In genomic region chr3:174863488-174863887, GRCh38 we compare ENCODE assay signal across 20 cellular contexts. TPM values are rescaled to one million over a fixed set of nuclear protein-coding genes. Genes with fewer than 3 reads are reported as not detected.
DNase-seq lines count a peak whose midpoint lies in the region; ATAC-seq and TF ChIP-seq lines count a peak whose summit lies in the region.
"Had no signal": no experiment of that assay in that cellular context is flagged by ENCODE, and none has a peak within 500 bp of the region (broad histone marks: within the 10 kb centered on the region; RNA-seq: fewer than 3 reads in every experiment).

No MANE protein-coding gene starts in this region.

- H4K91ac ChIP-seq in IMR-90 (ENCODE audit: insufficient read depth, low read depth, low read length) = peak overlapping the region; percentile 58; the same call in 1 of the 2 replicates

- no peaks in the 10 kb centered on the region for H3K79me1 ChIP-seq in IMR-90 (ENCODE audit: low read depth in 1 of 2, low read length in 2 of 2)
- H3K79me1 ChIP-seq in mesendoderm (ENCODE audit: low read length) = no peaks in the 10 kb centered on the region

- H2BK5ac ChIP-seq in IMR-90 (ENCODE audit: low read depth, low read length, poor library complexity, severe bottlenecking) (peak overlapping the region; percentile 46), mesendoderm (ENCODE audit: low read length) (no peak overlapping the region)

- H3K9me1 ChIP-seq in IMR-90 (ENCODE audit: insufficient read depth, low read length) = no peaks in the 10 kb centered on the region

- H3K4me1 ChIP-seq in IMR-90 (ENCODE audit: control insufficient read depth, insufficient read depth, low read length) (peaks cover 5% of the 10 kb centered on the region; the same call in 1 of the 2 replicates), breast epithelium (no peaks in the 10 kb centered on the region), mesendoderm (ENCODE audit: control insufficient read depth, low read depth, low read length) (no peaks in the 10 kb centered on the region), adrenal gland (replicated peaks in 1 of 2) (no peaks in the 10 kb centered on the region)

- no peaks in the 10 kb centered on the region for H3K27me3 Mint-ChIP-seq in activated naive CD8-positive, alpha-beta T cell treated with anti-CD3 and anti-CD28 coated beads, Interleukin-2, amount 50 U/mL, for 24 hours

- H3K18ac ChIP-seq in IMR-90 (ENCODE audit: low read depth, low read length) = peak overlapping the region; percentile 85; the same call in 1 of the 2 replicates
- no peak overlapping the region for H3K18ac ChIP-seq in mesendoderm (ENCODE audit: low read length)

- in situ Hi-C loops in IMR-90 (cut with MboI; ENCODE audit: low sequenced_read_pairs) = no loop called here

- intact Hi-C loops in IMR-90 (cut with micrococcal nuclease) = no loop called here
- intact Hi-C loops in breast epithelium (cut with DNase I; ENCODE audit: low total_unique reads) = no loop called here
- intact Hi-C loops in adrenal gland (cut with DNase I) = no loop called here
- intact Hi-C loops in posterior cingulate gyrus (cut with DNase I) = no loop called here

- H3K36me3 ChIP-seq in IMR-90 (ENCODE audit: control insufficient read depth, insufficient read depth, low read length) (no peaks in the 10 kb centered on the region), breast epithelium (no peaks in the 10 kb centered on the region), mesendoderm (ENCODE audit: control insufficient read depth, insufficient read depth, low read length) (no peaks in the 10 kb centered on the region), adrenal gland (replicated peaks in 1 of 2) (no peaks in the 10 kb centered on the region)
- H3K36me3 ChIP-seq: brain microvascular endothelial cell, sigmoid colon had no signal

- H2AK9ac ChIP-seq in IMR-90 (replicated peaks; ENCODE audit: low read depth, low read length, poor library complexity) = no peak overlapping the region

- no peak overlapping the region for H3K23ac ChIP-seq in IMR-90 (ENCODE audit: low read depth, low read length)
- no peak overlapping the region for H3K23ac ChIP-seq in mesendoderm (ENCODE audit: low read length)

- H2AK5ac ChIP-seq in IMR-90 (ENCODE audit: low read depth, low read length) (no peak overlapping the region), mesendoderm (ENCODE audit: low read length) (no peak overlapping the region)

- H3K14ac ChIP-seq in IMR-90 (replicated peaks; ENCODE audit: low read depth, low read length) = no peak overlapping the region

- no peak overlapping the region for H3K4ac ChIP-seq in IMR-90 (ENCODE audit: low read depth, low read length)
- no peak overlapping the region for H3K4ac ChIP-seq in mesendoderm (ENCODE audit: low read depth, low read length)

- H4K5ac ChIP-seq in IMR-90 (ENCODE audit: low read depth, low read length) (peak overlapping the region; percentile 65; the same call in 1 of the 2 replicates), mesendoderm (ENCODE audit: low read length) (no peak overlapping the region)

- no TSS peak for BruUV-seq in IMR-90 (replicated peaks; lab: Mats Ljungman, UMichigan)

- H3K9ac ChIP-seq in IMR-90 (ENCODE audit: low read depth, low read length) (no peak overlapping the region), mesendoderm (ENCODE audit: low read length) (no peak overlapping the region)

- POLR2A ChIA-PET in IMR-90 (lab: Charles Lee; ENCODE audit: unreplicated experiment) = no interaction called here

- no peak overlapping the region for H3K56ac ChIP-seq in IMR-90 (ENCODE audit: extremely low read depth, insufficient read depth, low read length)
- H3K56ac ChIP-seq in mesendoderm (ENCODE audit: low read length) = no peak overlapping the region

- dilution Hi-C loops in IMR-90 (cut with HindIII; ENCODE audit: low sequenced_read_pairs, unreplicated experiment) = no loop called here

- no peaks in the 10 kb centered on the region for H3K9me3 ChIP-seq in IMR-90 (ENCODE audit: control insufficient read depth, insufficient read depth, low read length)
- H3K9me3 ChIP-seq in breast epithelium = no peaks in the 10 kb centered on the region
- H3K9me3 ChIP-seq in adrenal gland (replicated peaks in 1 of 3) = no peaks in the 10 kb centered on the region
- H3K9me3 ChIP-seq: sigmoid colon had no signal

- H2BK120ac ChIP-seq in IMR-90 (ENCODE audit: low read depth, low read length) = peak overlapping the region; percentile 54
- H2BK120ac ChIP-seq in mesendoderm (ENCODE audit: low read depth, low read length) = no peak overlapping the region

- CTCF ChIA-PET in IMR-90 (lab: Yijun Ruan, JAX) = no interaction called here

- H3K27me3 ChIP-seq in IMR-90 (ENCODE audit: control insufficient read depth, insufficient read depth, low read length) (no peaks in the 10 kb centered on the region), breast epithelium (no peaks in the 10 kb centered on the region), mesendoderm (ENCODE audit: insufficient read depth, low read length, poor library complexity) (no peaks in the 10 kb centered on the region), adrenal gland (no peaks in the 10 kb centered on the region)
- H3K27me3 ChIP-seq: brain microvascular endothelial cell, sigmoid colon had no signal

- H4K8ac ChIP-seq in IMR-90 (ENCODE audit: low read depth in 2 of 2, low read length in 2 of 2) = peak overlapping the region in 1 of 2 experiments; percentile 4; a peak in 1 of 4 replicates
- H4K8ac ChIP-seq in mesendoderm (ENCODE audit: low read depth, low read length) = no peak overlapping the region

- DNase-seq in DMS53 (lab: John Stamatoyannopoulos, UW) = peak; percentile 83
- DNase-seq in IMR-90 = peak; percentile 37
- peak in 1 of 2 donors; percentile 71 for DNase-seq in breast epithelium (ENCODE audit: low spot score in 2 of 2)
- peak; percentile 15 for DNase-seq in mesendoderm
- DNase-seq in activated naive CD8-positive, alpha-beta T cell treated with anti-CD3 and anti-CD28 coated beads, Interleukin-2, amount 50 U/mL, for 24 hours = no peak
- no peak for DNase-seq in adrenal gland
- no peak for DNase-seq in posterior cingulate gyrus
- DNase-seq in T-helper 9 cell = no peak
- DNase-seq: activated CD4-positive, alpha-beta T cell treated with anti-CD3 and anti-CD28 coated beads for 48 hours; activated naive CD4-positive, alpha-beta T cell treated with anti-CD3 and anti-CD28 coated beads for 36 hours; brain microvascular endothelial cell; dermis blood vessel endothelial cell; erythroblast; HCEC 1CT; NCI-H1092; NCI-H2171; sigmoid colon; stimulated activated CD4-positive, alpha-beta T cell treated with anti-CD3 and anti-CD28 coated beads, Interleukin-4, amount 100 ng/mL, for 1 hour; T1000 had no signal

- peaks cover 3% of the 10 kb centered on the region for H3K9me3 Mint-ChIP-seq in activated naive CD8-positive, alpha-beta T cell treated with anti-CD3 and anti-CD28 coated beads, Interleukin-2, amount 50 U/mL, for 24 hours
- H3K9me3 Mint-ChIP-seq: activated naive CD4-positive, alpha-beta T cell treated with anti-CD3 and anti-CD28 coated beads for 36 hours had no signal

- H3K4me2 ChIP-seq in IMR-90 (ENCODE audit: low read depth, low read length) = no peak overlapping the region; the same call in 1 of the 2 replicates
- H3K4me2 ChIP-seq in mesendoderm (ENCODE audit: low read length) = no peak overlapping the region

- TF ChIP-seq CTCF in IMR-90 (conservative IDR thresholded peaks at IDR 0.05; ENCODE audit: low read depth, low read length) = no peak
- no peak for TF ChIP-seq CTCF in breast epithelium (IDR thresholded peaks at IDR 0.05)
- no peak for TF ChIP-seq CTCF in adrenal gland (IDR thresholded peaks at IDR 0.05)

- H3K4me3 ChIP-seq in IMR-90 (ENCODE audit: insufficient read depth, low read depth, low read length) (no peak overlapping the region), breast epithelium (peak overlapping the region in 1 of 3 donors; percentile 18), mesendoderm (ENCODE audit: low read length) (no peak overlapping the region), adrenal gland (no peak overlapping the region)
- H3K4me3 ChIP-seq: sigmoid colon, SK-N-MC had no signal

- TF ChIP-seq POLR2A in IMR-90 (IDR thresholded peaks at IDR 0.05; ENCODE audit: low read depth, low read length) (no peak), breast epithelium (IDR thresholded peaks at IDR 0.05) (no peak), adrenal gland (IDR thresholded peaks at IDR 0.05) (no peak)

- no peak overlapping the region for H3K27ac Mint-ChIP-seq in activated naive CD8-positive, alpha-beta T cell treated with anti-CD3 and anti-CD28 coated beads, Interleukin-2, amount 50 U/mL, for 24 hours
- H3K27ac Mint-ChIP-seq: activated naive CD4-positive, alpha-beta T cell treated with anti-CD3 and anti-CD28 coated beads for 36 hours had no signal

- H2BK15ac ChIP-seq in IMR-90 (ENCODE audit: low read depth, low read length) (no peak overlapping the region), mesendoderm (replicated peaks; ENCODE audit: low read depth) (no peak overlapping the region)

- ATAC-seq in IMR-90 (ENCODE audit: low read depth) = peak; percentile 57
- ATAC-seq in activated naive CD8-positive, alpha-beta T cell treated with anti-CD3 and anti-CD28 coated beads, Interleukin-2, amount 50 U/mL, for 24 hours = no peak

- no peak for TF ChIP-seq RAD21 in IMR-90 (IDR thresholded peaks at IDR 0.05; ENCODE audit: low read length)

- H3K27ac ChIP-seq in IMR-90 (ENCODE audit: insufficient read depth, low read length) (no peak overlapping the region), breast epithelium (peak overlapping the region; percentile 81 to 84), mesendoderm (ENCODE audit: low read depth, low read length) (no peak overlapping the region), adrenal gland (no peak overlapping the region)
- H3K27ac ChIP-seq: brain microvascular endothelial cell, SK-N-MC had no signal

- H3K4me1 Mint-ChIP-seq in activated naive CD8-positive, alpha-beta T cell treated with anti-CD3 and anti-CD28 coated beads, Interleukin-2, amount 50 U/mL, for 24 hours = no peaks in the 10 kb centered on the region

- no peaks in the 10 kb centered on the region for H4K20me1 ChIP-seq in IMR-90 (ENCODE audit: insufficient read depth, low read length)

- H3K36me3 Mint-ChIP-seq in activated naive CD8-positive, alpha-beta T cell treated with anti-CD3 and anti-CD28 coated beads, Interleukin-2, amount 50 U/mL, for 24 hours (ENCODE audit: low read depth) = no peaks in the 10 kb centered on the region

- H3K79me2 ChIP-seq in mesendoderm (ENCODE audit: control insufficient read depth, insufficient read depth, low read length) = no peaks in the 10 kb centered on the region

- peak overlapping the region; percentile 58; the same call in 1 of the 2 replicates for H2BK20ac ChIP-seq in IMR-90 (ENCODE audit: low read depth, low read length)

- H2AFZ ChIP-seq in IMR-90 (replicated peaks; ENCODE audit: low read length, poor library complexity) = no peak overlapping the region

- no peak overlapping the region for H3K4me3 Mint-ChIP-seq in activated naive CD8-positive, alpha-beta T cell treated with anti-CD3 and anti-CD28 coated beads, Interleukin-2, amount 50 U/mL, for 24 hours
- H3K4me3 Mint-ChIP-seq: activated naive CD4-positive, alpha-beta T cell treated with anti-CD3 and anti-CD28 coated beads for 36 hours had no signal

RNA-seq across cellular contexts. Expression of gene NAALADL2, which starts 4.4 kb away (rescaled TPM):
- total RNA-seq in IMR-90 (2012; rRNA removed) = 19.2 and 20.6 TPM in 2 replicates
- 2.4 and 3.8 TPM in 2 replicates for polyA plus RNA-seq in IMR-90 (2012; rRNA removed)
- polyA plus RNA-seq in IMR-90 (2012; cell fraction: cytosol; rRNA removed) = 0.64 and 0.94 TPM in 2 replicates
- 0.32 and 3.7 TPM in 2 replicates for polyA plus RNA-seq in IMR-90 (2012; cell fraction: nucleus; rRNA removed; ENCODE audit: low replicate concordance)
- 10 to 100 TPM; 12.0 to 69.5 (median 53.9) TPM for total RNA-seq in breast epithelium
- polyA plus RNA-seq in mesendoderm (2013, experiment 1 of 2) = 0.41 TPM
- 0.55 TPM for polyA plus RNA-seq in mesendoderm (2013, experiment 2 of 2)
- total RNA-seq in adrenal gland = 1 to 10 TPM in 7 of 8 donors, under 1 TPM in 1; 0.85 to 7.8 (median 5.7) TPM
- polyA plus RNA-seq in adrenal gland = 1 to 10 TPM in 1 of 3 donors, under 1 TPM in 2; 0.24 to 4.2 (median 0.24) TPM
- total RNA-seq: activated naive CD4-positive, alpha-beta T cell treated with anti-CD3 and anti-CD28 coated beads for 36 hours had no signal

Comparison
In these comparisons a context has a peak if more than half of its experiments do, and no peak if none do; other contexts are left out.
1. DNase-seq: peak in DMS53 (single experiment), IMR-90 (single experiment) and mesendoderm (single experiment); none in activated naive CD8-positive, alpha-beta T cell treated with anti-CD3 and anti-CD28 coated beads, Interleukin-2, amount 50 U/mL, for 24 hours (single experiment), adrenal gland (0 of 7), posterior cingulate gyrus (0 of 10) and T-helper 9 cell (single experiment).
2. H3K27ac ChIP-seq: peak in breast epithelium (2 of 2); none in IMR-90 (single experiment), mesendoderm (single experiment) and adrenal gland (0 of 5).